ENCODE assay signal across 10 cellular contexts in the genomic region with DNA sequence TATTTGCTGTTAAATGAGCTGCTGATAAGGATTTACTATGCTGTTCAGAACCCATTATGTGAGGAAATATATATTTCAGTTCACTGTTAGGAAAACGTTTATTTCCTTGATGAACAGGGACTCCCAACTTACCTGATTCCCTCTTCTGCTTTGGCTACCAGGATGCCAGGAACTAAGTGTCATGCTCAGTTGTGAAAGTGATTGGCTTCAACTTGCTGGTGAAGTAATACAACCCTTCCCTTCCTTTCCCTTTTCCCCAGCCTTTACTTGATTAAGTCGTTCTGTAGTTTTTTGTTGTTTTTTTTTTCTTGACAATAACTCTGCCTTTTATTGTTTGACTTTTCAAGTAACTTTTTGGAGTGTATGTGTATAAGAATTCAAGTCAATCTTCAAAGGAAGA.
"Had no signal": no experiment of that assay in that cellular context is flagged by ENCODE, and none has a peak within 500 bp of the region (broad histone marks: within the 10 kb centered on the region; RNA-seq: fewer than 3 reads in every experiment).

No MANE protein-coding gene starts in this region.

- H3K27me3 ChIP-seq: brain microvascular endothelial cell had no signal

- H3K4me3 ChIP-seq: skin epidermis had no signal

- H3K27ac ChIP-seq: brain microvascular endothelial cell had no signal

- H3K36me3 ChIP-seq: brain microvascular endothelial cell had no signal

- DNase-seq: activated CD4-positive, alpha-beta T cell treated with anti-CD3 and anti-CD28 coated beads, Interleukin-2, amount 50 U/mL, for 4 hours; activated CD4-positive, CD25-positive, alpha-beta regulatory T cell; activated T-cell treated with anti-CD3 and anti-CD28 coated beads, Interleukin-2, amount 50 U/mL, for 1 hour; amygdala; brain microvascular endothelial cell; immature natural killer cell; SHP77 treated with DMSO at 0.1 percent for 48 hours; T-helper 17 cell; trophoblast cell had no signal
